ENCODE assay signal across 14 cellular contexts in the genomic region with DNA sequence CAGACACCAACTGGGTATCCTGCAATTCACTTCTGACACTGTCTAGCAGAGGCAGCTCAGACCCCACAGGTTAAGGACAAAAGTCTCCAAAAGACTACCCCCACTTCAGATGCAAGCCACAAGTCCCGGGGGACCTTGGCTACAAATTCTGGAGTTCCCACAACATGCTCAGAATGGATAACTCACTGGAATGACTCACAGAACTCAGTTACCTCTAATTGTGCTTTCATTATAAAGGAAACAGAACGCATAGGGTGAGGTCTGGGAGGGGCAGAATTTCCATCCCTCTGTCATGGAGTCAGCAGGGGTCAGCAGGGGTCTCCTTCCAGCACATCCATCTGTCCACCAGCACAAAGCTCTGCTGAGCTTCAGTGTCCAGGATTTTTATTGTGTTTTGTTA.
DNase-seq lines count a peak whose midpoint lies in the region; ATAC-seq and TF ChIP-seq lines count a peak whose summit lies in the region.
"Had no signal": no experiment of that assay in that cellular context is flagged by ENCODE, and none has a peak within 500 bp of the region (broad histone marks: within the 10 kb centered on the region; RNA-seq: fewer than 3 reads in every experiment).

No MANE protein-coding gene starts in this region.

- H3K9me3 ChIP-seq in tibial artery = peaks cover 0 to 5% (median 4%) of the 10 kb centered on the region in 3 donors
- H3K9me3 ChIP-seq: gastrocnemius medialis, uterus had no signal

- no peak overlapping the region for H3K27ac Mint-ChIP-seq in nephron progenitor cell
- H3K27ac Mint-ChIP-seq: CD4-positive, alpha-beta T cell had no signal

- ATAC-seq in HG03378 (IDR thresholded peaks at IDR 0.05; ENCODE audit: unreplicated experiment) (no peak), HG03565 (IDR thresholded peaks at IDR 0.05; ENCODE audit: unreplicated experiment) (no peak)
- ATAC-seq: gastrocnemius medialis had no signal

- H3K4me1 Mint-ChIP-seq in nephron progenitor cell = peaks cover 59% of the 10 kb centered on the region

- DNase-seq in GM03348 (ENCODE audit: low spot score) (peak; percentile 78), SW480 (ENCODE audit: low spot score) (peak; percentile 61), fibroblast of mammary gland (ENCODE audit: low read depth) (peak; percentile 87), non-pigmented ciliary epithelial cell (ENCODE audit: low read depth) (peak; percentile 8), tibial artery (no peak), nephron progenitor cell (no peak)
- DNase-seq: activated T-cell treated with anti-CD3 and anti-CD28 coated beads, Interleukin-2, amount 50 U/mL, for 1 hour; CD4-positive, alpha-beta T cell; gastrocnemius medialis; NCI-H345; uterus; WERI-Rb-1 had no signal

- H3K36me3 ChIP-seq in tibial artery = no peaks in the 10 kb centered on the region
- H3K36me3 ChIP-seq: gastrocnemius medialis, uterus, WERI-Rb-1 had no signal

- no peaks in the 10 kb centered on the region for H3K9me3 Mint-ChIP-seq in nephron progenitor cell
- H3K9me3 Mint-ChIP-seq: CD4-positive, alpha-beta T cell had no signal

- no peak overlapping the region for H3K4me3 Mint-ChIP-seq in nephron progenitor cell
- H3K4me3 Mint-ChIP-seq: CD4-positive, alpha-beta T cell had no signal

- H3K4me1 ChIP-seq in tibial artery = peaks cover 0 to 12% (median 8%) of the 10 kb centered on the region in 4 donors
- H3K4me1 ChIP-seq: gastrocnemius medialis, uterus had no signal

- no peak for TF ChIP-seq CTCF in fibroblast of mammary gland (conservative IDR thresholded peaks at IDR 0.05; ENCODE audit: control insufficient read depth, insufficient read depth, low read depth, low read length)
- no peak for TF ChIP-seq CTCF in tibial artery (IDR thresholded peaks at IDR 0.05)
- TF ChIP-seq CTCF in nephron progenitor cell (IDR thresholded peaks at IDR 0.05) = no peak

- H3K36me3 Mint-ChIP-seq in nephron progenitor cell (ENCODE audit: low read depth) = no peaks in the 10 kb centered on the region

- H3K27ac ChIP-seq in tibial artery = no peak overlapping the region
- H3K27ac ChIP-seq: gastrocnemius medialis, uterus, WERI-Rb-1 had no signal

- intact Hi-C loops in tibial artery (cut with DNase I; ENCODE audit: low total_unique reads) = no loop called here

- H3K4me3 ChIP-seq in fibroblast of mammary gland (ENCODE audit: control insufficient read depth, low read depth, low read length) (no peak overlapping the region), tibial artery (no peak overlapping the region)
- H3K4me3 ChIP-seq: gastrocnemius medialis, uterus had no signal

- H3K27me3 Mint-ChIP-seq in nephron progenitor cell (ENCODE audit: low read depth, poor library complexity) = peaks cover 16% of the 10 kb centered on the region

- peaks cover 0 to 10% of the 10 kb centered on the region in 2 donors for H3K27me3 ChIP-seq in tibial artery
- H3K27me3 ChIP-seq: uterus had no signal

Comparison
In these comparisons a context has a peak if more than half of its experiments do, and no peak if none do; other contexts are left out.
1. DNase-seq: peak in GM03348 (single experiment), SW480 (single experiment), fibroblast of mammary gland (single experiment) and non-pigmented ciliary epithelial cell (single experiment); none in tibial artery (0 of 2) and nephron progenitor cell (single experiment).